31 cellular contexts compared by ENCODE assay signal in the genomic region with DNA sequence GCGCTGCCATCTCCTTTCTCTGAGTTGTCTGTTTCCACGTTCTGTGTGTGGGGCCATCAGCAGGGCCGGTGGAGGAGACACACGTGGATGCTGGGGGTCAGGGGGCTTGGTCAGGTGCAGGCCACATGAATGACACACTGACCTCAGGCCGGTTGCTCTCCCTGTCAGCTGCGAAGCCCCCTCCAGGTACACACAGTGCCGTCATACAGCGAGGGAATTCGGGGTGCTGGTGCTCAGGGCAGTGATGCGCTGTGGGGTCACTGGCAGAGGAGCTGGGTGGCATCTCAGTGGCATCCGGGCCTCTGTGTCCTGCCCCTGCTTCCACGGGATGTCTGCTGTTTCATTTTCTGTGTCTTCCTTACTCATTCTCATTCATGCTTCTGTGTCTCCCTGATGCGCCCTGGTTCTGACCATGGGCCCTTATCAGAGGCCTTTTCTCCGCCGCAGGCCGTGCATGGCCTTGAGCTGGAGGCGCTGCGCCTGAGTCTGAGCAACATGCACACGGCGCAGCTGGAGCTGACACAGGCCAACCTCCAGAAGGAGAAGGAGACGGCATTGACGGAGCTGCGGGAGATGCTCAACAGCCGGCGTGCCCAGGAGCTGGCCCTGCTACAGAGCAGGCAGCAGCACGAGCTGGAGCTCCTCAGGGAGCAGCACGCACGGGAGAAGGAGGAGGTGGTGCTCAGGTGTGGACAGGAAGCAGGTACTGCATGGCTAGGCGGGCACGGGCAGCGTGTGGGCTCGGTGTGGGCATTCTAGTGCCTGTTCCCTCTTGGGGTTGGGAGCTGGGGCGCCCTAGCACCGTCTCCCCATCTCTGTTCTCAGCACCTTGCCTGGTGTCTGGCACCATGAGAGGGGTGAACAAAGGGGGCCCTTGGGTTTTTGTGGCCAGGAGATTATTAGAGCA. TPM values are rescaled to one million over a fixed set of nuclear protein-coding genes. Genes with fewer than 3 reads are reported as not detected.
DNase-seq lines count a peak whose midpoint lies in the region; ATAC-seq, FAIRE-seq and TF ChIP-seq lines count a peak whose summit lies in the region.
"Had no signal": no experiment of that assay in that cellular context is flagged by ENCODE, and none has a peak within 500 bp of the region (broad histone marks: within the 10 kb centered on the region; RNA-seq: fewer than 3 reads in every experiment).

No MANE protein-coding gene starts in this region.

- H3K9me3 Mint-ChIP-seq in nephron progenitor cell, result no peaks in the 10 kb centered on the region
- no peaks in the 10 kb centered on the region for H3K9me3 Mint-ChIP-seq in activated CD4-positive, alpha-beta T cell treated with anti-CD3 and anti-CD28 coated beads, Interleukin-2, amount 10 ng/mL, durations not matched to agents 7 days and 5 days
- H3K9me3 Mint-ChIP-seq: CD8-positive, alpha-beta T cell; GM23338; HFFc6 had no signal

- no peaks in the 10 kb centered on the region; the same call in 1 of the 2 replicates for H4K20me1 ChIP-seq in K562 (replicated peaks; ENCODE audit: control insufficient read depth, insufficient read depth, low read length)

- no peak for DNase-seq in RWPE1 (ENCODE audit: low spot score)
- no peak for DNase-seq in K562 (ENCODE audit: extremely low read depth in 1 of 4, low spot score in 3 of 4)
- no peak for DNase-seq in nephron progenitor cell
- peak; percentile 33 to 66 for DNase-seq in aorta
- DNase-seq in kidney, result no peak
- no peak for DNase-seq in activated CD4-positive, alpha-beta T cell treated with anti-CD3 and anti-CD28 coated beads, Interleukin-2, amount 10 ng/mL, durations not matched to agents 7 days and 5 days
- DNase-seq: AML-193; Caco-2; CD8-positive, alpha-beta T cell; DMS 273 treated with DMSO at 0.1 percent for 48 hours; DMS79; EL; GDM1; HFFc6; Kasumi-1; NCI-H1105; NCI-H1436 treated with DMSO at 0.1 percent for 48 hours; NCI-H187 treated with DMSO at 0.1 percent for 48 hours; NCI-H446; NCI-H526; NCI-H82; NK-92 treated with Interleukin-12 subunit alpha and Interleukin-12 subunit beta, amount 100 ng/mL, for 24 hours; PC-3 had no signal

- no peak for TF ChIP-seq EP300 in K562 (IDR thresholded peaks at IDR 0.05; ENCODE audit: low read length)

- H3K27me3 ChIP-seq in K562 (ENCODE audit: control insufficient read depth in 2 of 2, insufficient read depth in 2 of 2, low read length in 2 of 2), result no peaks in the 10 kb centered on the region
- H3K27me3 ChIP-seq in aorta (ENCODE audit: control insufficient read depth in 1 of 2, insufficient read depth in 2 of 2, low read length in 1 of 2), result no peaks in the 10 kb centered on the region

- H3K9me3 ChIP-seq in K562 (replicated peaks; ENCODE audit: control insufficient read depth, insufficient read depth, low read depth, low read length) (no peaks in the 10 kb centered on the region), aorta (ENCODE audit: control insufficient read depth, low read length) (no peaks in the 10 kb centered on the region), kidney (ENCODE audit: control insufficient read depth in 1 of 2, low read length in 2 of 2) (no peaks in the 10 kb centered on the region)
- H3K9me3 ChIP-seq: A549, Caco-2, HAP-1 had no signal

- in situ Hi-C loops in K562 (cut with MboI), result no loop called here

- FAIRE-seq in K562 (lab: Jason Lieb, UNC), result no peak
- no peak for FAIRE-seq in kidney (lab: Jason Lieb, UNC)
- FAIRE-seq: A549, GM12878 had no signal

- CTCF ChIA-PET in RWPE1 (lab: Yijun Ruan, JAX), result no interaction called here
- CTCF ChIA-PET in K562 (lab: Yijun Ruan, JAX; ENCODE audit: low intra/inter-chr PET ratio), result no interaction called here
- CTCF ChIA-PET in activated CD4-positive, alpha-beta T cell treated with anti-CD3 and anti-CD28 coated beads, Interleukin-2, amount 10 ng/mL, durations not matched to agents 7 days and 5 days (lab: Charles Lee), result no interaction called here

- peaks cover 62% of the 10 kb centered on the region for H3K36me3 ChIP-seq in K562 (ENCODE audit: control insufficient read depth, insufficient read depth, low read length)
- peaks cover 0 to 13% of the 10 kb centered on the region in 2 donors for H3K36me3 ChIP-seq in aorta (ENCODE audit: control insufficient read depth in 1 of 2, insufficient read depth in 2 of 2, low read length in 1 of 2)
- peaks cover 27 to 43% of the 10 kb centered on the region in 2 donors for H3K36me3 ChIP-seq in kidney (ENCODE audit: control insufficient read depth in 1 of 2, insufficient read depth in 2 of 2, low read length in 2 of 2)

- H3K4me1 Mint-ChIP-seq in nephron progenitor cell, result no peaks in the 10 kb centered on the region
- H3K4me1 Mint-ChIP-seq in activated CD4-positive, alpha-beta T cell treated with anti-CD3 and anti-CD28 coated beads, Interleukin-2, amount 10 ng/mL, durations not matched to agents 7 days and 5 days, result no peaks in the 10 kb centered on the region
- H3K4me1 Mint-ChIP-seq: GM23338 had no signal

- ATAC-seq in K562 (no peak), aorta (ENCODE audit: low FRiP score) (peak; percentile 58), HG03571 (IDR thresholded peaks at IDR 0.05; ENCODE audit: unreplicated experiment) (no peak)
- ATAC-seq: CD8-positive, alpha-beta T cell; GM12878; PC-3; Right ventricle myocardium inferior had no signal

- H3K4me2 ChIP-seq in K562 (ENCODE audit: insufficient read depth, low read length), result no peak overlapping the region
- H3K4me2 ChIP-seq: A549, GM23338 had no signal

- H3K36me3 Mint-ChIP-seq in nephron progenitor cell (ENCODE audit: low read depth), result peaks cover 52% of the 10 kb centered on the region
- peaks cover 37% of the 10 kb centered on the region for H3K36me3 Mint-ChIP-seq in activated CD4-positive, alpha-beta T cell treated with anti-CD3 and anti-CD28 coated beads, Interleukin-2, amount 10 ng/mL, durations not matched to agents 7 days and 5 days (ENCODE audit: low read depth)

- H2AFZ ChIP-seq in K562 (ENCODE audit: low read depth, low read length), result no peak overlapping the region
- H2AFZ ChIP-seq: GM23338 had no signal

- TF ChIP-seq RAD21 in K562 (CRISPR knock-in tag; conservative IDR thresholded peaks at IDR 0.05 in 1 of 2, IDR thresholded peaks at IDR 0.05 in 1 of 2), result no peak

- 91% methylated on average over 33 of the region's 34 CpGs for WGBS in K562 (ENCODE audit: insufficient coverage, low coverage, missing lambda C conversion rate)
- 93 to 94% methylated on average over 32 to 34 of the region's 34 CpGs for WGBS in aorta, 2 donors

- peaks cover 0 to 11% of the 10 kb centered on the region in 2 experiments; a peak in 1 of 5 replicates for H3K4me1 ChIP-seq in K562 (replicated peaks in 1 of 2; ENCODE audit: control insufficient read depth in 2 of 2, insufficient read depth in 2 of 2, low read length in 2 of 2)
- H3K4me1 ChIP-seq in aorta (ENCODE audit: control insufficient read depth in 1 of 2, insufficient read depth in 2 of 2, low read length in 2 of 2), result no peaks in the 10 kb centered on the region
- no peaks in the 10 kb centered on the region for H3K4me1 ChIP-seq in kidney (ENCODE audit: control insufficient read depth in 1 of 2, insufficient read depth in 1 of 2, low read depth in 1 of 2, low read length in 2 of 2)
- H3K4me1 ChIP-seq: A549, Caco-2, HAP-1 had no signal

- H3K9ac ChIP-seq in K562 (ENCODE audit: insufficient read depth in 1 of 2, low read depth in 2 of 2, low read length in 2 of 2) (peak overlapping the region in 1 of 2 experiments; percentile 45; a peak in 1 of 4 replicates), kidney (ENCODE audit: low read length in 2 of 2) (no peak overlapping the region)

- TF ChIP-seq CTCF in RWPE1 (conservative IDR thresholded peaks at IDR 0.05; ENCODE audit: low read depth) (no peak), K562 (IDR thresholded peaks at IDR 0.05 in 2 of 3, conservative IDR thresholded peaks at IDR 0.05 in 1 of 3; ENCODE audit: insufficient read depth in 2 of 3, low read depth in 1 of 3, low read length in 3 of 3) (no peak), nephron progenitor cell (IDR thresholded peaks at IDR 0.05) (no peak), kidney (IDR thresholded peaks at IDR 0.05; ENCODE audit: borderline replicate concordance, extremely low read depth, insufficient read depth) (no peak)

- no peak overlapping the region for H3K4me3 Mint-ChIP-seq in nephron progenitor cell
- H3K4me3 Mint-ChIP-seq in activated CD4-positive, alpha-beta T cell treated with anti-CD3 and anti-CD28 coated beads, Interleukin-2, amount 10 ng/mL, durations not matched to agents 7 days and 5 days, result no peak overlapping the region
- H3K4me3 Mint-ChIP-seq: CD8-positive, alpha-beta T cell; GM23338; HFFc6 had no signal

- BruUV-seq in K562 (replicated peaks; lab: Mats Ljungman, UMichigan), result no TSS peak

- H3K4me3 ChIP-seq in K562, result no peak overlapping the region
- no peak overlapping the region for H3K4me3 ChIP-seq in aorta (ENCODE audit: low read length in 2 of 2)
- H3K4me3 ChIP-seq in kidney (ENCODE audit: low read length in 2 of 2), result no peak overlapping the region
- H3K4me3 ChIP-seq: A549, GM12878, GM23338, HAP-1 had no signal

- no peak for TF ChIP-seq POLR2A in K562 (conservative IDR thresholded peaks at IDR 0.05)

- H3K27me3 Mint-ChIP-seq in nephron progenitor cell (ENCODE audit: low read depth, poor library complexity), result no peaks in the 10 kb centered on the region
- no peaks in the 10 kb centered on the region for H3K27me3 Mint-ChIP-seq in activated CD4-positive, alpha-beta T cell treated with anti-CD3 and anti-CD28 coated beads, Interleukin-2, amount 10 ng/mL, durations not matched to agents 7 days and 5 days

- H3K9me1 ChIP-seq in K562 (ENCODE audit: control insufficient read depth, insufficient read depth, low read length), result no peaks in the 10 kb centered on the region

- peak overlapping the region; percentile 65 for H3K27ac ChIP-seq in RWPE1
- H3K27ac ChIP-seq in K562 (ENCODE audit: extremely low read depth, low read depth, low read length), result no peak overlapping the region
- no peak overlapping the region for H3K27ac ChIP-seq in aorta (ENCODE audit: low read depth in 1 of 2, low read length in 2 of 2)
- H3K27ac ChIP-seq in kidney (ENCODE audit: low read depth in 2 of 2, low read length in 2 of 2), result no peak overlapping the region
- H3K27ac ChIP-seq: A549, C4-2B, HL-60 had no signal

- H3K79me2 ChIP-seq in K562 (ENCODE audit: control insufficient read depth, insufficient read depth, low read length), result peaks cover 17% of the 10 kb centered on the region

- intact Hi-C loops in K562 (cut with micrococcal nuclease), result no loop called here
- intact Hi-C loops in aorta (cut with DNase I), result no loop called here
- intact Hi-C loops in kidney (cut with DNase I), result no loop called here

- POLR2A ChIA-PET in RWPE1 (lab: Yijun Ruan, JAX; ENCODE audit: low non-redundant PET), result no interaction called here
- POLR2A ChIA-PET in K562 (lab: Yijun Ruan, JAX), result interaction anchor here (0.6 to 0.9 kb wide), 4 partner anchors 9 to 390 kb away, joined by 3 read pairs; no protein-coding TSS in a partner anchor
- POLR2A ChIA-PET in activated CD4-positive, alpha-beta T cell treated with anti-CD3 and anti-CD28 coated beads, Interleukin-2, amount 10 ng/mL, durations not matched to agents 7 days and 5 days (lab: Charles Lee), result interaction anchor here (0.7 kb wide), 1 partner anchor 25 kb away, joined by 5 read pairs; no protein-coding TSS in a partner anchor

- peak overlapping the region; percentile 59 for H3K27ac Mint-ChIP-seq in nephron progenitor cell
- no peak overlapping the region for H3K27ac Mint-ChIP-seq in activated CD4-positive, alpha-beta T cell treated with anti-CD3 and anti-CD28 coated beads, Interleukin-2, amount 10 ng/mL, durations not matched to agents 7 days and 5 days
- H3K27ac Mint-ChIP-seq: CD8-positive, alpha-beta T cell; GM23338; HFFc6 had no signal

RNA-seq across cellular contexts. Expression of a gene that starts 22.6 kb away (rescaled TPM):
- total RNA-seq in K562 (2011; cell fraction: chromatin; rRNA removed; ENCODE audit: low replicate concordance), result 228 and 231 TPM in 2 replicates
- total RNA-seq in K562 (2011; cell fraction: nucleolus; rRNA removed), result 111 and 116 TPM in 2 replicates
- total RNA-seq in K562 (2011; cell fraction: nucleoplasm; rRNA removed), result 105 and 117 TPM in 2 replicates
- total RNA-seq in K562 (2014; rRNA removed), result 31.3 and 36.8 TPM in 2 replicates
- total RNA-seq in K562 (2014; rRNA removed; fragmentation: Illumina TruSeq; extraction: Trizol), result 32.5 and 33.8 TPM in 2 replicates
- total RNA-seq in K562 (2015; rRNA removed; fragmentation: Illumina TruSeq; extraction: Trizol), result 29.7 and 30.9 TPM in 2 replicates
- 43.7 and 53.5 TPM in 2 replicates for total RNA-seq in K562 (2021)
- 23.9 and 27.8 TPM in 2 replicates for polyA plus RNA-seq in K562 (2011; rRNA removed)
- polyA plus RNA-seq in K562 (2011; cell fraction: cytosol; rRNA removed), result 12.2 and 15.3 TPM in 2 replicates
- polyA plus RNA-seq in K562 (2011; cell fraction: nucleus; rRNA removed), result 138 and 140 TPM in 2 replicates
- polyA plus RNA-seq in K562 (2012), result 30.2 and 40.7 TPM in 2 replicates
- polyA plus RNA-seq in K562 (2014; fragmentation: Illumina TruSeq; extraction: Trizol), result 32.1 and 34.5 TPM in 2 replicates
- polyA plus RNA-seq in K562 (2014; fragmentation: Nextera tagmentation; extraction: Ambion mirVana), result 10 to 100 TPM in 1 of 2 experiments, 1 to 10 TPM in 1; 9.1 to 16.4 TPM
- polyA plus RNA-seq in K562 (2014; rRNA removed), result 35.9 and 41.2 TPM in 2 replicates
- 81.0 and 84.8 TPM in 2 replicates for polyA minus RNA-seq in K562 (2011; rRNA and poly(A)+ RNA removed)
- polyA minus RNA-seq in K562 (2011; cell fraction: cytosol; rRNA and poly(A)+ RNA removed), result 18.4 and 26.1 TPM in 2 replicates
- 52.5 and 71.8 TPM in 2 replicates for polyA minus RNA-seq in K562 (2011; cell fraction: nucleus; rRNA and poly(A)+ RNA removed)
- 10 to 100 TPM; 30.7 to 33.0 TPM for total RNA-seq in aorta
- polyA plus RNA-seq in aorta, result 10 to 100 TPM in 1 of 2 donors, 1 to 10 TPM in 1; 6.4 to 21.6 TPM
- 26.1 TPM for total RNA-seq in kidney
- 4.2 TPM for polyA plus RNA-seq in kidney (ENCODE audit: insufficient read depth, low read depth, low replicate concordance)
- total RNA-seq in activated CD4-positive, alpha-beta T cell treated with anti-CD3 and anti-CD28 coated beads, Interleukin-2, amount 10 ng/mL, durations not matched to agents 7 days and 5 days, result 10 to 100 TPM; 84.0 to 89.8 TPM

RNA-seq across cellular contexts. Expression of a gene that starts 22.9 kb away (rescaled TPM):
- total RNA-seq in K562 (2011; cell fraction: chromatin; rRNA removed; ENCODE audit: low replicate concordance), result 76.9 and 158 TPM in 2 replicates
- total RNA-seq in K562 (2011; cell fraction: nucleolus; rRNA removed), result 122 and 125 TPM in 2 replicates
- total RNA-seq in K562 (2011; cell fraction: nucleoplasm; rRNA removed), result 94.2 and 95.7 TPM in 2 replicates
- total RNA-seq in K562 (2014; rRNA removed) (20.1 and 22.4 TPM in 2 replicates), K562 (2014; rRNA removed; fragmentation: Illumina TruSeq; extraction: Trizol) (4.5 and 6.0 TPM in 2 replicates), K562 (2015; rRNA removed; fragmentation: Illumina TruSeq; extraction: Trizol) (13.5 and 14.2 TPM in 2 replicates), K562 (2021) (29.1 and 30.5 TPM in 2 replicates), aorta (1 to 10 TPM in 1 of 2 donors, under 1 TPM in 1; 0.81 to 3.7 TPM), kidney (2.7 TPM)
- polyA plus RNA-seq in K562 (2011; rRNA removed) (12.4 and 16.7 TPM in 2 replicates), K562 (2014; fragmentation: Illumina TruSeq; extraction: Trizol) (10.6 and 16.1 TPM in 2 replicates), K562 (2014; fragmentation: Nextera tagmentation; extraction: Ambion mirVana) (1 to 10 TPM; 1.2 to 1.9 TPM), K562 (2014; rRNA removed) (27.9 and 30.0 TPM in 2 replicates), aorta (1 to 10 TPM in 1 of 2 donors, under 1 TPM in 1; 0.38 to 2.5 TPM), kidney (ENCODE audit: insufficient read depth, low read depth, low replicate concordance) (0.67 TPM)
- polyA plus RNA-seq in K562 (2011; cell fraction: cytosol; rRNA removed), result 13.8 and 15.9 TPM in 2 replicates
- 66.8 and 97.1 TPM in 2 replicates for polyA plus RNA-seq in K562 (2011; cell fraction: nucleus; rRNA removed)
- polyA plus RNA-seq in K562 (2012), result 14.5 and 40.1 TPM in 2 replicates
- 11.0 and 11.9 TPM in 2 replicates for polyA minus RNA-seq in K562 (2011; rRNA and poly(A)+ RNA removed)
- 9.0 and 10.6 TPM in 2 replicates for polyA minus RNA-seq in K562 (2011; cell fraction: cytosol; rRNA and poly(A)+ RNA removed)
- polyA minus RNA-seq in K562 (2011; cell fraction: nucleus; rRNA and poly(A)+ RNA removed), result 48.5 and 60.9 TPM in 2 replicates
- total RNA-seq in activated CD4-positive, alpha-beta T cell treated with anti-CD3 and anti-CD28 coated beads, Interleukin-2, amount 10 ng/mL, durations not matched to agents 7 days and 5 days, result 10 to 100 TPM; 67.5 to 68.3 TPM

Comparison
In these comparisons a context has a peak if more than half of its experiments do, and no peak if none do; other contexts are left out.
1. DNase-seq: peak in aorta (2 of 2); none in RWPE1 (single experiment), K562 (0 of 4), nephron progenitor cell (single experiment), kidney (single experiment) and activated CD4-positive, alpha-beta T cell treated with anti-CD3 and anti-CD28 coated beads, Interleukin-2, amount 10 ng/mL, durations not matched to agents 7 days and 5 days (single experiment).